ENCODE assay signal across 8 cellular contexts in genomic region chr18:53909668-53910067, GRCh38.
DNase-seq lines count a peak whose midpoint lies in the region; ATAC-seq lines count a peak whose summit lies in the region.

No MANE protein-coding gene starts in this region.

- DNase-seq in NCI-H748 (lab: John Stamatoyannopoulos, UW; ENCODE audit: unreplicated experiment) = peak; percentile 38
- no peak for DNase-seq in NCI-H748 treated with DMSO at 0.1 percent for 48 hours (lab: John Stamatoyannopoulos, UW)
- DNase-seq in SK-MEL-5 (ENCODE audit: low read depth, low spot score) = peak; percentile 62
- no peak for DNase-seq in left lobe of liver (ENCODE audit: low spot score)
- DNase-seq in OCI-M1 (lab: John Stamatoyannopoulos, UW) = no peak
- no peak for DNase-seq in NCI-H2227 treated with DMSO at 0.1 percent for 48 hours (lab: John Stamatoyannopoulos, UW)
- no peak for DNase-seq in SIG-M5 (lab: John Stamatoyannopoulos, UW)

- ATAC-seq in HG02571 (IDR thresholded peaks at IDR 0.05; ENCODE audit: unreplicated experiment) (peak; percentile 61), left lobe of liver (peak; percentile 77)

- in situ Hi-C loops in SK-MEL-5 (cut with HindIII; ENCODE audit: low pct_unique_long_range_greater_than_20kb, low sequenced_read_pairs) = no loop called here

Comparison
In these comparisons a context has a peak if more than half of its experiments do, and no peak if none do; other contexts are left out.
1. DNase-seq: peak in NCI-H748 (single experiment) and SK-MEL-5 (single experiment); none in NCI-H748 treated with DMSO at 0.1 percent for 48 hours (single experiment), left lobe of liver (single experiment), OCI-M1 (single experiment), NCI-H2227 treated with DMSO at 0.1 percent for 48 hours (single experiment) and SIG-M5 (single experiment).